ENCODE assay signal across 1 cellular context in the genomic region with DNA sequence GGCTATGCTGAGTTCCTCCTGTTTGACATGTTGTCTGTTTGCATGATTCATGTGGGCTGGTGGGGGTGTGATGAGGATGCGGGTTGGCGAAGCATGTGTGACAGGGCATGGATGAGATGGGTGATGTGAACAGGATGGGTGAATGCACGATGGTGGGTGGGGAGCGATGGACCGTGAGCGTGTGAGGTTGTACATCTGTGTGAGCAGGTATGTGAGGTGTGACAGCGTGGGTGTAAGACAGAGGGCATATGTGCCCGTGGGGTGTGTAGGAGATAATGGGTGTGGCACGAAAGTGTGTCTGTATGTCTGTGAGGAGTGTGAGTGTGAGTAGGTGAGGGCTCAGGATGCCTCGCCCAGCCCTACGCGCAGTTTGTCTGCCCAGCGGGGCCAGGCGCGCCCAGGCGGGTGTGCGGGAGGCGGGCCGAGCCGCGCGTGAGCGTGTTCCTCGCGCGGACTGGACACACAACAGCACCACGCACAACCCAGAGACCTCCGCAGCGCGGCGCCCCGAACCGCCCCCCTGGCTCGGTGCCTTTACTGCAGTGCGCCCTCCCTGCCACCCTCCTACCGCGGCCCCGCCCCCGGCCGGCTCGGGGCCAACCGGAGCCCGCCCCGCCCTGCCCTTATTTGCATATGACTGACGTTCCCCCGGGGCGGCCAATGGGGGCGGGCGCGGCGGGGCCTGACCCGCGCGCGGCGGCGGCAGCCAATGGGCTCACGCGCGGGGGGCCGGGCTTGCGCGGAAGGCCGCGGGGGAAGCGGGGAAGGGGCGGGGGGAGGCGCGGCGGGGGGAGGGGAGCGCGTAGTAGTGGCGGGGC.
TF ChIP-seq lines count a peak whose summit lies in the region.

No MANE protein-coding gene starts in this region.

TF ChIP-seq in HepG2, 621 proteins besides CTCF, POLR2A, EP300 and RAD21 (continued from another document and continues in another):
- TF ChIP-seq, protein P1, sequence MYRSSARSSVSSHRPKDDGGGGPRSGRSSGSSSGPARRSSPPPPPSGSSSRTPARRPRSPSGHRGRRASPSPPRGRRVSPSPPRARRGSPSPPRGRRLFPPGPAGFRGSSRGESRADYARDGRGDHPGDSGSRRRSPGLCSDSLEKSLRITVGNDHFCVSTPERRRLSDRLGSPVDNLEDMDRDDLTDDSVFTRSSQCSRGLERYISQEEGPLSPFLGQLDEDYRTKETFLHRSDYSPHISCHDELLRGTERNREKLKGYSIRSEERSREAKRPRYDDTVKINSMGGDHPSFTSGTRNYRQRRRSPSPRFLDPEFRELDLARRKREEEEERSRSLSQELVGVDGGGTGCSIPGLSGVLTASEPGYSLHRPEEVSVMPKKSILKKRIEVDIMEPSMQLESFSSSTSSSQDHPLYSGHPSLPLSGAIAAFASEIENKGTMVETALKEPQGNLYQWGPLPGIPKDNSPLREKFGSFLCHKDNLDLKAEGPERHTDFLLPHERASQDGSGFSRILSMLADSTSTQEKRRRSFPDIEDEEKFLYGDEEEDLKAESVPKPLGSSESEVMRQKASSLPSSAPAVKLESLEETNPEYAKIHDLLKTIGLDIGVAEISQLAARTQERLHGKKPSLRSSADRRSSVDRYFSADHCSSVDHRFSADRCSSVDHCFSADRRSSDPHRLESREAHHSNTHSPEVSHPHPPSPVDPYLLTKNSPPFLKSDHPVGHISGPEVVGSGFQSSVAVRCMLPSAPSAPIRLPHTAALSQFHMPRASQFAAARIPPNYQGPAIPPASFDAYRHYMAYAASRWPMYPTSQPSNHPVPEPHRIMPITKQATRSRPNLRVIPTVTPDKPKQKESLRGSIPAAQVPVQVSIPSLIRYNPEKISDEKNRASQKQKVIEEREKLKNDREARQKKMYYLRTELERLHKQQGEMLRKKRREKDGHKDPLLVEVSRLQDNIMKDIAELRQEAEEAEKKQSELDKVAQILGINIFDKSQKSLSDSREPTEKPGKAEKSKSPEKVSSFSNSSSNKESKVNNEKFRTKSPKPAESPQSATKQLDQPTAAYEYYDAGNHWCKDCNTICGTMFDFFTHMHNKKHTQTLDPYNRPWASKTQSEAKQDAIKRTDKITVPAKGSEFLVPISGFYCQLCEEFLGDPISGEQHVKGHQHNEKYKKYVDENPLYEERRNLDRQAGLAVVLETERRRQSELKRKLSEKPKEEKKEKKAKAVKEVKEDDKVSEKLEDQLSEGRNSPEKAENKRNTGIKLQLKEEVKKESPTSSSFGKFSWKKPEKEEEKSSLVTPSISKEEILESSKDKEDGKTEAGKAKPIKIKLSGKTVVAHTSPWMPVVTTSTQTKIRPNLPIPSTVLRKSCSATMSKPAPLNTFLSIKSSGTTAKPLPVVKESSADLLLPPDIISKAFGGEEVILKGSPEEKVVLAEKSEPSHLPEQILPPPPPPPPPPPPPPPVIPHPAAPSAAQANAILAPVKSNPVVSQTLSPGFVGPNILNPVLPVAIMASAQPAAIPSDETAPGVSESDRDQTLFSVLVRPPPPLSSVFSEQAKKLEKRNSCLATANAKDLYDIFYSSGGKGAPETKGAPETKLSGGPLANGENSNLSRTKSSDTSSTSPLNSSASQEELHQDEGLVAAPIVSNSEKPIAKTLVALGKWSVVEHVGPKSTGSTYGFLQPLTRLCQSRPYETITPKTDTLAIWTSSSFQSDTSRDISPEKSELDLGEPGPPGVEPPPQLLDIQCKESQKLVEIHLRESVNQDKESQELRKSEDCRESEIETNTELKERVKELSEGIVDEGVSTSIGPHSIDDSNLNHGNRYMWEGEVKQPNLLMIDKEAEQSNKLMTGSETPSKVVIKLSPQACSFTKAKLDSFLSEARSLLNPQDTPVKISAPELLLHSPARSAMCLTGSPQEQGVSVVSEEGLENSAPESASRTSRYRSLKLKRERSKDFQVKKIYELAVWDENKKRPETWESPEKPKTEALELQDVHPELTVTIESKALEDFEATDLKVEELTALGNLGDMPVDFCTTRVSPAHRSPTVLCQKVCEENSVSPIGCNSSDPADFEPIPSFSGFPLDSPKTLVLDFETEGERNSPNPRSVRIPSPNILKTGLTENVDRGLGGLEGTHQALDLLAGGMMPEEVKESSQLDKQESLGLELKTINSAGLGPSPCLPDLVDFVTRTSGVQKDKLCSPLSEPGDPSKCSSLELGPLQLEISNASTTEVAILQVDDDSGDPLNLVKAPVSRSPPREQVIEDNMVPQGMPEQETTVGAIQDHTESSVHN (CRISPR knock-in tag; IDR thresholded peaks at IDR 0.05): no peak
- no peak for TF ChIP-seq HHEX (CRISPR knock-in tag; IDR thresholded peaks at IDR 0.05)
- TF ChIP-seq, protein P2, sequence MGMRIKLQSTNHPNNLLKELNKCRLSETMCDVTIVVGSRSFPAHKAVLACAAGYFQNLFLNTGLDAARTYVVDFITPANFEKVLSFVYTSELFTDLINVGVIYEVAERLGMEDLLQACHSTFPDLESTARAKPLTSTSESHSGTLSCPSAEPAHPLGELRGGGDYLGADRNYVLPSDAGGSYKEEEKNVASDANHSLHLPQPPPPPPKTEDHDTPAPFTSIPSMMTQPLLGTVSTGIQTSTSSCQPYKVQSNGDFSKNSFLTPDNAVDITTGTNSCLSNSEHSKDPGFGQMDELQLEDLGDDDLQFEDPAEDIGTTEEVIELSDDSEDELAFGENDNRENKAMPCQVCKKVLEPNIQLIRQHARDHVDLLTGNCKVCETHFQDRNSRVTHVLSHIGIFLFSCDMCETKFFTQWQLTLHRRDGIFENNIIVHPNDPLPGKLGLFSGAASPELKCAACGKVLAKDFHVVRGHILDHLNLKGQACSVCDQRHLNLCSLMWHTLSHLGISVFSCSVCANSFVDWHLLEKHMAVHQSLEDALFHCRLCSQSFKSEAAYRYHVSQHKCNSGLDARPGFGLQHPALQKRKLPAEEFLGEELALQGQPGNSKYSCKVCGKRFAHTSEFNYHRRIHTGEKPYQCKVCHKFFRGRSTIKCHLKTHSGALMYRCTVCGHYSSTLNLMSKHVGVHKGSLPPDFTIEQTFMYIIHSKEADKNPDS (CRISPR knock-in tag; IDR thresholded peaks at IDR 0.05): no peak
- no peak for TF ChIP-seq ZFP82 (CRISPR knock-in tag; IDR thresholded peaks at IDR 0.05; ENCODE audit: borderline replicate concordance)
- TF ChIP-seq FOSL1 (CRISPR knock-in tag; IDR thresholded peaks at IDR 0.05; ENCODE audit: borderline replicate concordance): no peak
- TF ChIP-seq NFYB (CRISPR knock-in tag; IDR thresholded peaks at IDR 0.05): peak; percentile 64
- TF ChIP-seq, protein P3, sequence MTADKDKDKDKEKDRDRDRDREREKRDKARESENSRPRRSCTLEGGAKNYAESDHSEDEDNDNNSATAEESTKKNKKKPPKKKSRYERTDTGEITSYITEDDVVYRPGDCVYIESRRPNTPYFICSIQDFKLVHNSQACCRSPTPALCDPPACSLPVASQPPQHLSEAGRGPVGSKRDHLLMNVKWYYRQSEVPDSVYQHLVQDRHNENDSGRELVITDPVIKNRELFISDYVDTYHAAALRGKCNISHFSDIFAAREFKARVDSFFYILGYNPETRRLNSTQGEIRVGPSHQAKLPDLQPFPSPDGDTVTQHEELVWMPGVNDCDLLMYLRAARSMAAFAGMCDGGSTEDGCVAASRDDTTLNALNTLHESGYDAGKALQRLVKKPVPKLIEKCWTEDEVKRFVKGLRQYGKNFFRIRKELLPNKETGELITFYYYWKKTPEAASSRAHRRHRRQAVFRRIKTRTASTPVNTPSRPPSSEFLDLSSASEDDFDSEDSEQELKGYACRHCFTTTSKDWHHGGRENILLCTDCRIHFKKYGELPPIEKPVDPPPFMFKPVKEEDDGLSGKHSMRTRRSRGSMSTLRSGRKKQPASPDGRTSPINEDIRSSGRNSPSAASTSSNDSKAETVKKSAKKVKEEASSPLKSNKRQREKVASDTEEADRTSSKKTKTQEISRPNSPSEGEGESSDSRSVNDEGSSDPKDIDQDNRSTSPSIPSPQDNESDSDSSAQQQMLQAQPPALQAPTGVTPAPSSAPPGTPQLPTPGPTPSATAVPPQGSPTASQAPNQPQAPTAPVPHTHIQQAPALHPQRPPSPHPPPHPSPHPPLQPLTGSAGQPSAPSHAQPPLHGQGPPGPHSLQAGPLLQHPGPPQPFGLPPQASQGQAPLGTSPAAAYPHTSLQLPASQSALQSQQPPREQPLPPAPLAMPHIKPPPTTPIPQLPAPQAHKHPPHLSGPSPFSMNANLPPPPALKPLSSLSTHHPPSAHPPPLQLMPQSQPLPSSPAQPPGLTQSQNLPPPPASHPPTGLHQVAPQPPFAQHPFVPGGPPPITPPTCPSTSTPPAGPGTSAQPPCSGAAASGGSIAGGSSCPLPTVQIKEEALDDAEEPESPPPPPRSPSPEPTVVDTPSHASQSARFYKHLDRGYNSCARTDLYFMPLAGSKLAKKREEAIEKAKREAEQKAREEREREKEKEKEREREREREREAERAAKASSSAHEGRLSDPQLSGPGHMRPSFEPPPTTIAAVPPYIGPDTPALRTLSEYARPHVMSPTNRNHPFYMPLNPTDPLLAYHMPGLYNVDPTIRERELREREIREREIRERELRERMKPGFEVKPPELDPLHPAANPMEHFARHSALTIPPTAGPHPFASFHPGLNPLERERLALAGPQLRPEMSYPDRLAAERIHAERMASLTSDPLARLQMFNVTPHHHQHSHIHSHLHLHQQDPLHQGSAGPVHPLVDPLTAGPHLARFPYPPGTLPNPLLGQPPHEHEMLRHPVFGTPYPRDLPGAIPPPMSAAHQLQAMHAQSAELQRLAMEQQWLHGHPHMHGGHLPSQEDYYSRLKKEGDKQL (CRISPR knock-in tag; IDR thresholded peaks at IDR 0.05; ENCODE audit: low read depth): no peak
- TF ChIP-seq, protein P4, sequence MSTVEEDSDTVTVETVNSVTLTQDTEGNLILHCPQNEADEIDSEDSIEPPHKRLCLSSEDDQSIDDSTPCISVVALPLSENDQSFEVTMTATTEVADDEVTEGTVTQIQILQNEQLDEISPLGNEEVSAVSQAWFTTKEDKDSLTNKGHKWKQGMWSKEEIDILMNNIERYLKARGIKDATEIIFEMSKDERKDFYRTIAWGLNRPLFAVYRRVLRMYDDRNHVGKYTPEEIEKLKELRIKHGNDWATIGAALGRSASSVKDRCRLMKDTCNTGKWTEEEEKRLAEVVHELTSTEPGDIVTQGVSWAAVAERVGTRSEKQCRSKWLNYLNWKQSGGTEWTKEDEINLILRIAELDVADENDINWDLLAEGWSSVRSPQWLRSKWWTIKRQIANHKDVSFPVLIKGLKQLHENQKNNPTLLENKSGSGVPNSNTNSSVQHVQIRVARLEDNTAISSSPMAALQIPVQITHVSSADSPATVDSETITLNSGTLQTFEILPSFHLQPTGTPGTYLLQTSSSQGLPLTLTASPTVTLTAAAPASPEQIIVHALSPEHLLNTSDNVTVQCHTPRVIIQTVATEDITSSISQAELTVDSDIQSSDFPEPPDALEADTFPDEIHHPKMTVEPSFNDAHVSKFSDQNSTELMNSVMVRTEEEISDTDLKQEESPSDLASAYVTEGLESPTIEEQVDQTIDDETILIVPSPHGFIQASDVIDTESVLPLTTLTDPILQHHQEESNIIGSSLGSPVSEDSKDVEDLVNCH (CRISPR knock-in tag; IDR thresholded peaks at IDR 0.05): no peak
- TF ChIP-seq, protein P5, sequence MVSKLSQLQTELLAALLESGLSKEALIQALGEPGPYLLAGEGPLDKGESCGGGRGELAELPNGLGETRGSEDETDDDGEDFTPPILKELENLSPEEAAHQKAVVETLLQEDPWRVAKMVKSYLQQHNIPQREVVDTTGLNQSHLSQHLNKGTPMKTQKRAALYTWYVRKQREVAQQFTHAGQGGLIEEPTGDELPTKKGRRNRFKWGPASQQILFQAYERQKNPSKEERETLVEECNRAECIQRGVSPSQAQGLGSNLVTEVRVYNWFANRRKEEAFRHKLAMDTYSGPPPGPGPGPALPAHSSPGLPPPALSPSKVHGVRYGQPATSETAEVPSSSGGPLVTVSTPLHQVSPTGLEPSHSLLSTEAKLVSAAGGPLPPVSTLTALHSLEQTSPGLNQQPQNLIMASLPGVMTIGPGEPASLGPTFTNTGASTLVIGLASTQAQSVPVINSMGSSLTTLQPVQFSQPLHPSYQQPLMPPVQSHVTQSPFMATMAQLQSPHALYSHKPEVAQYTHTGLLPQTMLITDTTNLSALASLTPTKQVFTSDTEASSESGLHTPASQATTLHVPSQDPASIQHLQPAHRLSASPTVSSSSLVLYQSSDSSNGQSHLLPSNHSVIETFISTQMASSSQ (IDR thresholded peaks at IDR 0.05; ENCODE audit: low read depth): no peak
- TF ChIP-seq, protein P5 (CRISPR knock-in tag; IDR thresholded peaks at IDR 0.05; ENCODE audit: borderline replicate concordance): 0 out of 2 replicates have a peak, but pooled peaks have one; percentile 34
- TF ChIP-seq, protein P6, sequence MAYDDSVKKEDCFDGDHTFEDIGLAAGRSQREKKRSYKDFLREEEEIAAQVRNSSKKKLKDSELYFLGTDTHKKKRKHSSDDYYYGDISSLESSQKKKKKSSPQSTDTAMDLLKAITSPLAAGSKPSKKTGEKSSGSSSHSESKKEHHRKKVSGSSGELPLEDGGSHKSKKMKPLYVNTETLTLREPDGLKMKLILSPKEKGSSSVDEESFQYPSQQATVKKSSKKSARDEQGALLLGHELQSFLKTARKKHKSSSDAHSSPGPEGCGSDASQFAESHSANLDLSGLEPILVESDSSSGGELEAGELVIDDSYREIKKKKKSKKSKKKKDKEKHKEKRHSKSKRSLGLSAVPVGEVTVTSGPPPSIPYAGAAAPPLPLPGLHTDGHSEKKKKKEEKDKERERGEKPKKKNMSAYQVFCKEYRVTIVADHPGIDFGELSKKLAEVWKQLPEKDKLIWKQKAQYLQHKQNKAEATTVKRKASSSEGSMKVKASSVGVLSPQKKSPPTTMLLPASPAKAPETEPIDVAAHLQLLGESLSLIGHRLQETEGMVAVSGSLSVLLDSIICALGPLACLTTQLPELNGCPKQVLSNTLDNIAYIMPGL (CRISPR knock-in tag; IDR thresholded peaks at IDR 0.05; ENCODE audit: borderline replicate concordance in 1 of 2, low read depth in 1 of 2): peak in 1 of 2 experiments; percentile 55; a peak in 2 of 4 replicates
- TF ChIP-seq ZNF337 (CRISPR knock-in tag; IDR thresholded peaks at IDR 0.05; ENCODE audit: borderline replicate concordance, low read depth): no peak
- TF ChIP-seq, protein P7, sequence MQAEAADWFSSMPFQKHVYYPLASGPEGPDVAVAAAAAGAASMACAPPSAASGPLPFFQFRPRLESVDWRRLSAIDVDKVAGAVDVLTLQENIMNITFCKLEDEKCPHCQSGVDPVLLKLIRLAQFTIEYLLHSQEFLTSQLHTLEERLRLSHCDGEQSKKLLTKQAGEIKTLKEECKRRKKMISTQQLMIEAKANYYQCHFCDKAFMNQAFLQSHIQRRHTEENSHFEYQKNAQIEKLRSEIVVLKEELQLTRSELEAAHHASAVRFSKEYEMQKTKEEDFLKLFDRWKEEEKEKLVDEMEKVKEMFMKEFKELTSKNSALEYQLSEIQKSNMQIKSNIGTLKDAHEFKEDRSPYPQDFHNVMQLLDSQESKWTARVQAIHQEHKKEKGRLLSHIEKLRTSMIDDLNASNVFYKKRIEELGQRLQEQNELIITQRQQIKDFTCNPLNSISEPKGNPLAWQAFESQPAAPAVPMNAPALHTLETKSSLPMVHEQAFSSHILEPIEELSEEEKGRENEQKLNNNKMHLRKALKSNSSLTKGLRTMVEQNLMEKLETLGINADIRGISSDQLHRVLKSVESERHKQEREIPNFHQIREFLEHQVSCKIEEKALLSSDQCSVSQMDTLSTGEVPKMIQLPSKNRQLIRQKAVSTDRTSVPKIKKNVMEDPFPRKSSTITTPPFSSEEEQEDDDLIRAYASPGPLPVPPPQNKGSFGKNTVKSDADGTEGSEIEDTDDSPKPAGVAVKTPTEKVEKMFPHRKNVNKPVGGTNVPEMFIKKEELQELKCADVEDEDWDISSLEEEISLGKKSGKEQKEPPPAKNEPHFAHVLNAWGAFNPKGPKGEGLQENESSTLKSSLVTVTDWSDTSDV (CRISPR knock-in tag; IDR thresholded peaks at IDR 0.05): peak; percentile 49; the same call in 1 of the 2 replicates
